26 cellular contexts compared by ENCODE assay signal in the genomic region with DNA sequence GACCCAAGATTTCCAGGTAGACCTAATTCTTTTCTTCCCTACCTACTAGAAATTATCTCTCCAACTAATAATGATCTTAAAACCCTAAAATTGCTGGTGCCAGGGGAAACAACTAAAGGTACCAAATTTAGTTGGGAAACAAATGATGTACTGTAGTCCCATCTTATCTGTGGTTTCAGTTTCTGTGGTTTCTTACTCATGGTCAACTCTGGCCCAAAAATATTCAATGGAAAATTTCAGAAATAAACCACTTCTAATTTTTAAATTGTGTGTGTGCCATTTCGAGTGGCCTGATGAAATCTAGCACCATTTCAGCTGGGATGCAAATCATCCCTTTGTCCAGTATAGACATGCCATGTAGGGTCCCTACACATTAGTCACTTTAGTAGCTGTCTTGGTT.
"Had no signal": no experiment of that assay in that cellular context is flagged by ENCODE, and none has a peak within 500 bp of the region (broad histone marks: within the 10 kb centered on the region; RNA-seq: fewer than 3 reads in every experiment).

No MANE protein-coding gene starts in this region.

- H3K9me3 ChIP-seq: gastroesophageal sphincter, right atrium auricular region, testis, transverse colon had no signal

- DNase-seq: activated CD4-positive, alpha-beta T cell treated with anti-CD3 and anti-CD28 coated beads, Interleukin-2, amount 50 U/mL, for 1 hour; activated CD8-positive, alpha-beta memory T cell treated with anti-CD3 and anti-CD28 coated beads, Interleukin-2, amount 10 ng/mL, durations not matched to agents 7 days and 5 days; activated CD8-positive, alpha-beta T cell treated with anti-CD3 and anti-CD28 coated beads, Interleukin-2, amount 10 ng/mL, durations not matched to agents 7 days and 5 days; activated naive CD4-positive, alpha-beta T cell; activated T-cell treated with anti-CD3 and anti-CD28 coated beads, Interleukin-2, amount 50 U/mL, for 48 hours; anterior cingulate cortex; cortex of kidney; effector memory CD8-positive, alpha-beta T cell; erythroblast; left cardiac atrium; left ventricle myocardium superior; naive B cell; stimulated activated CD4-positive, alpha-beta T cell treated with anti-CD3 and anti-CD28 coated beads, Interleukin-15, amount 100 ng/mL, for 24 hours; stimulated activated CD4-positive, alpha-beta T cell treated with anti-CD3 and anti-CD28 coated beads, Interleukin-2, amount 100 ng/mL, for 24 hours; stimulated activated naive CD4-positive, alpha-beta T cell; T-helper 17 cell; T1000; testis; transverse colon had no signal

- H3K27ac ChIP-seq: gastroesophageal sphincter, hepatocyte, right atrium auricular region, testis, transverse colon had no signal

- H3K4me3 Mint-ChIP-seq: activated CD8-positive, alpha-beta memory T cell treated with anti-CD3 and anti-CD28 coated beads, Interleukin-2, amount 10 ng/mL, durations not matched to agents 7 days and 5 days; activated CD8-positive, alpha-beta T cell treated with anti-CD3 and anti-CD28 coated beads, Interleukin-2, amount 10 ng/mL, durations not matched to agents 7 days and 5 days; brain; effector memory CD8-positive, alpha-beta T cell; naive B cell; T-helper 17 cell; WTC11 had no signal

- H3K36me3 ChIP-seq: gastroesophageal sphincter, right atrium auricular region, transverse colon had no signal

- H3K4me2 ChIP-seq: hepatocyte had no signal

- H3K27me3 ChIP-seq: gastroesophageal sphincter, hepatocyte, right atrium auricular region, testis, transverse colon had no signal

- H3K9me3 Mint-ChIP-seq: brain, WTC11 had no signal

- H3K4me1 Mint-ChIP-seq: activated CD8-positive, alpha-beta memory T cell treated with anti-CD3 and anti-CD28 coated beads, Interleukin-2, amount 10 ng/mL, durations not matched to agents 7 days and 5 days; brain; naive B cell; T-helper 17 cell had no signal

- H3K4me3 ChIP-seq: gastroesophageal sphincter, hepatocyte, right atrium auricular region, testis, transverse colon had no signal

- ATAC-seq: activated CD8-positive, alpha-beta memory T cell treated with anti-CD3 and anti-CD28 coated beads, Interleukin-2, amount 10 ng/mL, durations not matched to agents 7 days and 5 days; activated CD8-positive, alpha-beta T cell treated with anti-CD3 and anti-CD28 coated beads, Interleukin-2, amount 10 ng/mL, durations not matched to agents 7 days and 5 days; activated naive CD4-positive, alpha-beta T cell treated with anti-CD3 and anti-CD28 coated beads, Interleukin-2, amount 50 U/mL, for 72 hours; effector memory CD8-positive, alpha-beta T cell; gastroesophageal sphincter; left cardiac atrium; left ventricle myocardium superior; T-helper 17 cell; WTC11 had no signal

- H3K27me3 Mint-ChIP-seq: activated CD8-positive, alpha-beta memory T cell treated with anti-CD3 and anti-CD28 coated beads, Interleukin-2, amount 10 ng/mL, durations not matched to agents 7 days and 5 days; brain; effector memory CD8-positive, alpha-beta T cell; naive B cell; T-helper 17 cell had no signal

- H3K4me1 ChIP-seq: gastroesophageal sphincter, right atrium auricular region, testis, transverse colon had no signal

- H3K27ac Mint-ChIP-seq: activated CD8-positive, alpha-beta memory T cell treated with anti-CD3 and anti-CD28 coated beads, Interleukin-2, amount 10 ng/mL, durations not matched to agents 7 days and 5 days; activated CD8-positive, alpha-beta T cell treated with anti-CD3 and anti-CD28 coated beads, Interleukin-2, amount 10 ng/mL, durations not matched to agents 7 days and 5 days; activated naive CD4-positive, alpha-beta T cell treated with anti-CD3 and anti-CD28 coated beads, Interleukin-2, amount 50 U/mL, for 72 hours; activated T-helper 2 cell treated with anti-CD3 and anti-CD28 coated beads, Interferon-gamma antibody, Interleukin-2, Interleukin-4, amounts not matched to agents 10 μg/mL and 5 μg/mL and 100 μg/mL, durations not matched to agents 14 hours and 24 hours and 36 hours; brain; effector memory CD8-positive, alpha-beta T cell; naive B cell; T-helper 17 cell; WTC11 had no signal

- H3K36me3 Mint-ChIP-seq: activated CD8-positive, alpha-beta memory T cell treated with anti-CD3 and anti-CD28 coated beads, Interleukin-2, amount 10 ng/mL, durations not matched to agents 7 days and 5 days; activated naive CD4-positive, alpha-beta T cell treated with anti-CD3 and anti-CD28 coated beads, Interleukin-2, amount 50 U/mL, for 72 hours; brain; naive B cell; WTC11 had no signal
